ENCODE assay signal across 9 cellular contexts in genomic region chr12:27424631-27425230, GRCh38. TPM values are rescaled to one million over a fixed set of nuclear protein-coding genes. Genes with fewer than 3 reads are reported as not detected.
DNase-seq lines count a peak whose midpoint lies in the region; ATAC-seq and TF ChIP-seq lines count a peak whose summit lies in the region.
"Had no signal": no experiment of that assay in that cellular context is flagged by ENCODE, and none has a peak within 500 bp of the region (broad histone marks: within the 10 kb centered on the region; RNA-seq: fewer than 3 reads in every experiment).

No MANE protein-coding gene starts in this region.

- POLR2A ChIA-PET in WTC11 (lab: Charles Lee), result interaction anchor here (0.5 kb wide), 1 partner anchor 145 kb away, joined by 5 read pairs; no protein-coding TSS in a partner anchor

- H3K27me3 ChIP-seq in KMS-11 (ENCODE audit: insufficient read depth, low read depth), result no peaks in the 10 kb centered on the region
- H3K27me3 ChIP-seq in stomach, result no peaks in the 10 kb centered on the region

- intact Hi-C loops in stomach (cut with DNase I; ENCODE audit: low total_unique reads), result no loop called here

- no peak for TF ChIP-seq POLR2A in stomach (IDR thresholded peaks at IDR 0.05)

- peaks cover 4% of the 10 kb centered on the region for H3K4me1 Mint-ChIP-seq in WTC11

- no peak for TF ChIP-seq EP300 in stomach (IDR thresholded peaks at IDR 0.05)

- CTCF ChIA-PET in WTC11 (lab: Charles Lee), result interaction anchor here (0.6 to 1.1 kb wide), 14 partner anchors 9 to 238 kb away, joined by 3 to 8 read pairs (median 3); partner anchors contain the start of gene PPFIBP1

- no peak overlapping the region for H2AFZ ChIP-seq in KMS-11 (ENCODE audit: low read depth)

- no peak overlapping the region for H3K27ac Mint-ChIP-seq in WTC11

- H3K9me3 Mint-ChIP-seq in WTC11, result no peaks in the 10 kb centered on the region

- H3K9me3 ChIP-seq in stomach, result no peaks in the 10 kb centered on the region

- H3K4me3 Mint-ChIP-seq in WTC11, result no peak overlapping the region

- H3K79me2 ChIP-seq in KMS-11 (ENCODE audit: insufficient read depth, low read depth), result no peaks in the 10 kb centered on the region

- DNase-seq in ELR (ENCODE audit: low read depth) (peak; percentile 64), WTC11 (ENCODE audit: low spot score) (no peak), hepatic stellate cell (ENCODE audit: low spot score) (peak; percentile 25), stomach (no peak), ecto neural progenitor cell (ENCODE audit: low spot score) (no peak)

- H3K4me1 ChIP-seq in KMS-11 (ENCODE audit: low read depth, poor library complexity, severe bottlenecking), result no peaks in the 10 kb centered on the region
- H3K4me1 ChIP-seq in stomach, result no peaks in the 10 kb centered on the region

- ATAC-seq in WTC11, result peak; percentile 64
- ATAC-seq in HG03045 (IDR thresholded peaks at IDR 0.05; ENCODE audit: unreplicated experiment), result no peak
- ATAC-seq in GM18520 (IDR thresholded peaks at IDR 0.05; ENCODE audit: unreplicated experiment), result no peak

- no peaks in the 10 kb centered on the region for H3K36me3 ChIP-seq in KMS-11 (ENCODE audit: insufficient read depth)
- H3K36me3 ChIP-seq in stomach, result peaks cover 0 to 6% (median 0%) of the 10 kb centered on the region in 4 donors

- H3K27ac ChIP-seq in KMS-11 (no peak overlapping the region), stomach (no peak overlapping the region)

- no peak overlapping the region for H3K9ac ChIP-seq in KMS-11

- TF ChIP-seq CTCF in KMS-11 (conservative IDR thresholded peaks at IDR 0.05; ENCODE audit: low read depth, low read length) (peak; percentile 30; the same call in 1 of the 2 replicates), WTC11 (IDR thresholded peaks at IDR 0.05) (peak; percentile 24; the same call in 1 of the 2 replicates), stomach (IDR thresholded peaks at IDR 0.05) (peak in 5 of 7 experiments; percentile 26 to 48 (median 42))

- no peak overlapping the region for H3K4me2 ChIP-seq in KMS-11

- WGBS in stomach, 5 donors, result 63 to 77% (median 70%) methylated on average over 4 of the region's 4 CpGs

- no peaks in the 10 kb centered on the region for H4K20me1 ChIP-seq in KMS-11 (ENCODE audit: insufficient read depth)

- H3K36me3 Mint-ChIP-seq in WTC11, result no peaks in the 10 kb centered on the region

- H3K4me3 ChIP-seq in KMS-11 (IDR thresholded peaks at IDR 0.05; ENCODE audit: insufficient read depth, low read depth, low read length), result no peak overlapping the region
- H3K4me3 ChIP-seq in stomach, result no peak overlapping the region

- no peaks in the 10 kb centered on the region for H3K27me3 Mint-ChIP-seq in WTC11 (ENCODE audit: low read depth)

TF ChIP-seq in WTC11, 78 proteins besides CTCF, POLR2A, EP300 and RAD21:
- TF ChIP-seq ZNF671 (CRISPR knock-in tag; IDR thresholded peaks at IDR 0.05), result no peak
- TF ChIP-seq FOXK1 (CRISPR knock-in tag; IDR thresholded peaks at IDR 0.05), result no peak
- no peak for TF ChIP-seq GRHL2 (CRISPR knock-in tag; IDR thresholded peaks at IDR 0.05; ENCODE audit: insufficient replicate concordance, severe bottlenecking)
- no peak for TF ChIP-seq ZNF219 (CRISPR knock-in tag; IDR thresholded peaks at IDR 0.05; ENCODE audit: borderline replicate concordance)
- TF ChIP-seq IRF2 (CRISPR knock-in tag; IDR thresholded peaks at IDR 0.05; ENCODE audit: borderline replicate concordance, low read depth), result no peak
- no peak for TF ChIP-seq PREB (CRISPR knock-in tag; IDR thresholded peaks at IDR 0.05; ENCODE audit: borderline replicate concordance)
- TF ChIP-seq CREB1 (CRISPR knock-in tag; IDR thresholded peaks at IDR 0.05), result no peak
- no peak for TF ChIP-seq SMAD3 (CRISPR knock-in tag; IDR thresholded peaks at IDR 0.05; ENCODE audit: borderline replicate concordance)
- no peak for TF ChIP-seq FOXP1 (CRISPR knock-in tag; IDR thresholded peaks at IDR 0.05; ENCODE audit: borderline replicate concordance)
- TF ChIP-seq ZNF532 (CRISPR knock-in tag; IDR thresholded peaks at IDR 0.05; ENCODE audit: borderline replicate concordance), result no peak
- no peak for TF ChIP-seq OVOL2 (CRISPR knock-in tag; IDR thresholded peaks at IDR 0.05; ENCODE audit: borderline replicate concordance)
- TF ChIP-seq ZNF317 (CRISPR knock-in tag; IDR thresholded peaks at IDR 0.05; ENCODE audit: borderline replicate concordance, low read depth), result no peak
- no peak for TF ChIP-seq SP1 (CRISPR knock-in tag; conservative IDR thresholded peaks at IDR 0.05)
- TF ChIP-seq ZNF423 (CRISPR knock-in tag; IDR thresholded peaks at IDR 0.05), result no peak
- no peak for TF ChIP-seq E2F4 (CRISPR knock-in tag; IDR thresholded peaks at IDR 0.05; ENCODE audit: borderline replicate concordance, low read depth)
- no peak for TF ChIP-seq ZNF416 (CRISPR knock-in tag; IDR thresholded peaks at IDR 0.05)
- no peak for TF ChIP-seq ZBTB21 (CRISPR knock-in tag; IDR thresholded peaks at IDR 0.05; ENCODE audit: borderline replicate concordance)
- TF ChIP-seq ZNF232 (CRISPR knock-in tag; IDR thresholded peaks at IDR 0.05), result no peak

RNA-seq across cellular contexts. Expression of gene SMCO2, which starts 21.8 kb away (rescaled TPM):
- total RNA-seq in WTC11 (2021) (0.32 to 0.71 TPM (median 0.52 TPM) in 3 replicates), stomach (1 to 10 TPM in 1 of 5 donors, not detected in 4; 2.5 TPM)
- polyA plus RNA-seq in stomach, result 1 to 10 TPM in 1 of 3 donors, not detected in 2; 1.2 TPM
- total RNA-seq: skeletal muscle tissue had no signal

Comparison
In these comparisons a context has a peak if more than half of its experiments do, and no peak if none do; other contexts are left out.
1. DNase-seq: peak in ELR (single experiment) and hepatic stellate cell (single experiment); none in WTC11 (single experiment), stomach (single experiment) and ecto neural progenitor cell (single experiment).
2. Peak in every context shown above with its lines, with median percentiles within 50 percentile points of each other: CTCF ChIP-seq.